ENCODE assay signal across 30 cellular contexts in the genomic region with DNA sequence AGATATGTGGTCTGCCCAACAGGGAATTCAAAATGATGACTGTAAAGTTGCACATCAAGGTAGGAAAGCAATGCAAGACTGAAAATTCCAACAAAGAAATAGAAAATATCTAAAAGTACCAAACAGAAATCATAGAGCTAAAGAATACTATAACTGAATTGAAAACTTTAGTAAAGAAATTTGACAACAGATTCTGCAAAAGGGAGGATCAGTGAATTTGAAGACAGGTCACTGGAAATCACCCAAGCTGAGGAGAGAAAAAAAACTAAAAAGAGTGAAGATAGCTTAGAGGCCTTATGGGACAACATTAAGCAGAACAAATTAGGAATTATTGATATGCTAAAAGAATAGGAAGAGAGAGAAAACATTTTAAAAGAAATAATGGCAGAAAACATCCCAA.
"Had no signal": no experiment of that assay in that cellular context is flagged by ENCODE, and none has a peak within 500 bp of the region (broad histone marks: within the 10 kb centered on the region; RNA-seq: fewer than 3 reads in every experiment).

No MANE protein-coding gene starts in this region.

- H3K9me3 ChIP-seq: ovary, thyroid gland had no signal

- H3K36me3 ChIP-seq: neutrophil, ovary, right lobe of liver, sigmoid colon, stomach, thoracic aorta, thyroid gland, tibial nerve, upper lobe of left lung, vagina had no signal

- H3K4me1 Mint-ChIP-seq: stimulated activated effector memory CD8-positive, alpha-beta T cell treated with anti-CD3 and anti-CD28 coated beads, Interleukin-12 subunit alpha, Interleukin-12 subunit beta, amount 100 ng/mL, for 72 hours; stimulated activated naive B cell treated with anti-CD40 and anti-IgM and Interleukin-4, amounts not matched to agents 10 μg/mL and 1 μg/mL and 100 μg/mL, for 72 hours had no signal

- H3K27ac ChIP-seq: neutrophil, ovary, parathyroid adenoma, psoas muscle, right lobe of liver, sigmoid colon, stomach, thoracic aorta, thyroid gland, tibial nerve, upper lobe of left lung, vagina had no signal

- H3K27ac Mint-ChIP-seq: natural killer cell treated with Interleukin-12 subunit alpha and Interleukin-12 subunit beta and Interleukin-15 and Interleukin-18, amount 100 ng/mL, for 72 hours; nephron progenitor cell; progenitor cell of endocrine pancreas; stimulated activated effector memory CD8-positive, alpha-beta T cell treated with anti-CD3 and anti-CD28 coated beads, Interleukin-12 subunit alpha, Interleukin-12 subunit beta, amount 100 ng/mL, for 72 hours; stimulated activated naive B cell treated with anti-CD40 and anti-IgM and Interleukin-4, amounts not matched to agents 10 μg/mL and 1 μg/mL and 100 μg/mL, for 72 hours; stimulated activated naive CD8-positive, alpha-beta T cell treated with anti-CD3 and anti-CD28 coated beads, Interleukin-15, Interleukin-2, amounts not matched to agents 100 ng/mL and 50 ng/mL, for 24 hours had no signal

- FAIRE-seq: small intestine, urothelium cell line had no signal

- H3K4me1 ChIP-seq: parathyroid adenoma, psoas muscle, right lobe of liver, thyroid gland, vagina had no signal

- H3K27me3 ChIP-seq: neutrophil, ovary, sigmoid colon, stomach, thyroid gland, tibial nerve, upper lobe of left lung, vagina had no signal

- H3K4me3 ChIP-seq: ovary, psoas muscle, right lobe of liver, sigmoid colon, stomach, thoracic aorta, thyroid gland, tibial nerve, upper lobe of left lung, vagina had no signal

- H3K4me3 Mint-ChIP-seq: natural killer cell treated with Interleukin-12 subunit alpha and Interleukin-12 subunit beta and Interleukin-15 and Interleukin-18, amount 100 ng/mL, for 72 hours; nephron progenitor cell; neural crest cell; stimulated activated effector memory CD8-positive, alpha-beta T cell treated with anti-CD3 and anti-CD28 coated beads, Interleukin-12 subunit alpha, Interleukin-12 subunit beta, amount 100 ng/mL, for 72 hours; stimulated activated naive B cell treated with anti-CD40 and anti-IgM and Interleukin-4, amounts not matched to agents 10 μg/mL and 1 μg/mL and 100 μg/mL, for 72 hours; stimulated activated naive CD8-positive, alpha-beta T cell treated with anti-CD3 and anti-CD28 coated beads, Interleukin-15, Interleukin-2, amounts not matched to agents 100 ng/mL and 50 ng/mL, for 24 hours had no signal

- H3K9ac ChIP-seq: parathyroid adenoma had no signal

- DNase-seq: nephron progenitor cell; nucleus accumbens; ovary; posterior cingulate gyrus; psoas muscle; right cardiac atrium; right lobe of liver; sigmoid colon; small intestine; stimulated activated CD4-positive, alpha-beta T cell treated with anti-CD3 and anti-CD28 coated beads, Interleukin-15, amount 100 ng/mL, for 24 hours; stimulated activated CD4-positive, alpha-beta T cell treated with anti-CD3 and anti-CD28 coated beads, Interleukin-2, amount 100 ng/mL, for 24 hours; stimulated activated CD4-positive, alpha-beta T cell treated with anti-CD3 and anti-CD28 coated beads, Interleukin-2, amount 100 ng/mL, for 48 hours; stimulated activated CD4-positive, alpha-beta T cell treated with anti-CD3 and anti-CD28 coated beads, Interleukin-4, amount 100 ng/mL, for 24 hours; stimulated activated naive B cell treated with anti-CD40 and anti-IgM and Interleukin-4, amounts not matched to agents 10 μg/mL and 1 μg/mL and 100 μg/mL, for 72 hours; stimulated activated naive CD4-positive, alpha-beta T cell treated with Interleukin-2 at 50 U/mL for 16 hours; stomach; thyroid gland; trophoblast cell; upper lobe of left lung had no signal

- H3K27me3 Mint-ChIP-seq: progenitor cell of endocrine pancreas had no signal

- ATAC-seq: natural killer cell treated with Interleukin-12 subunit alpha and Interleukin-12 subunit beta and Interleukin-15 and Interleukin-18, amount 100 ng/mL, for 72 hours; psoas muscle; right cardiac atrium; right lobe of liver; stimulated activated effector memory CD8-positive, alpha-beta T cell treated with anti-CD3 and anti-CD28 coated beads, Interleukin-12 subunit alpha, Interleukin-12 subunit beta, amount 100 ng/mL, for 72 hours; stimulated activated naive B cell treated with anti-CD40 and anti-IgM and Interleukin-4, amounts not matched to agents 10 μg/mL and 1 μg/mL and 100 μg/mL, for 72 hours had no signal

- H3K36me3 Mint-ChIP-seq: stimulated activated effector memory CD8-positive, alpha-beta T cell treated with anti-CD3 and anti-CD28 coated beads, Interleukin-12 subunit alpha, Interleukin-12 subunit beta, amount 100 ng/mL, for 72 hours had no signal

- H2AFZ ChIP-seq: parathyroid adenoma had no signal

- H3K79me2 ChIP-seq: parathyroid adenoma had no signal
